Comparison of ENCODE assay signal across 8 cellular contexts in genomic region chr11:46122955-46123354, GRCh38. TPM values are rescaled to one million over a fixed set of nuclear protein-coding genes. Genes with fewer than 3 reads are reported as not detected.
DNase-seq lines count a peak whose midpoint lies in the region; ATAC-seq lines count a peak whose summit lies in the region.
"Had no signal": no experiment of that assay in that cellular context is flagged by ENCODE, and none has a peak within 500 bp of the region (broad histone marks: within the 10 kb centered on the region; RNA-seq: fewer than 3 reads in every experiment).

No MANE protein-coding gene starts in this region.

- WGBS in neuronal stem cell (ENCODE audit: extremely low coverage in 2 of 2, insufficient read length in 2 of 2, insufficient replicate concordance in 1 of 2), 2 donors = no CpG with 5 or more reads among the region's 4 CpGs

- no peak overlapping the region for H4K8ac ChIP-seq in neuronal stem cell (ENCODE audit: low read depth, low read length)

- no peak overlapping the region for H2BK120ac ChIP-seq in neuronal stem cell (ENCODE audit: low read depth, low read length)

- H3K9ac ChIP-seq in neuronal stem cell (ENCODE audit: low read depth, low read length, poor library complexity) = no peak overlapping the region

- DNase-seq in EH (ENCODE audit: low read depth) (peak; percentile 49), LHCN-M2 (ENCODE audit: low read depth) (peak; percentile 36), dermis blood vessel endothelial cell (peak; percentile 20), neuronal stem cell (ENCODE audit: low spot score) (no peak), HT-29 (ENCODE audit: low spot score) (no peak)
- DNase-seq: stimulated activated CD4-positive, alpha-beta T cell treated with anti-CD3 and anti-CD28 coated beads, Interleukin-15, amount 100 ng/mL, for 24 hours had no signal

- ATAC-seq in HG03135 (IDR thresholded peaks at IDR 0.05; ENCODE audit: unreplicated experiment) (no peak), GM19455 (IDR thresholded peaks at IDR 0.05; ENCODE audit: unreplicated experiment) (no peak)

- peak overlapping the region in 1 of 2 donors; percentile 62 for H3K4me3 ChIP-seq in neuronal stem cell (ENCODE audit: low read length in 2 of 2)

- H3K27me3 ChIP-seq in neuronal stem cell (ENCODE audit: control insufficient read depth in 3 of 3, insufficient read depth in 3 of 3, low read depth in 1 of 3, low read length in 3 of 3) = no peaks in the 10 kb centered on the region

- H3K4ac ChIP-seq in neuronal stem cell (ENCODE audit: low read length) = no peak overlapping the region

- no peak overlapping the region for H3K27ac ChIP-seq in neuronal stem cell (replicated peaks; ENCODE audit: low read length)

- no peak overlapping the region for H3K18ac ChIP-seq in neuronal stem cell (ENCODE audit: low read length)

- H3K4me2 ChIP-seq in neuronal stem cell (ENCODE audit: insufficient read depth, low read length, poor library complexity, severe bottlenecking) = no peak overlapping the region

- H4K91ac ChIP-seq in neuronal stem cell (ENCODE audit: low read depth, low read length, poor library complexity) = no peak overlapping the region

- H3K36me3 ChIP-seq in neuronal stem cell (replicated peaks in 1 of 2; ENCODE audit: control insufficient read depth in 2 of 2, insufficient read depth in 2 of 2, low read length in 2 of 2) = no peaks in the 10 kb centered on the region

- no peaks in the 10 kb centered on the region for H3K9me3 ChIP-seq in neuronal stem cell (replicated peaks in 1 of 2; ENCODE audit: control insufficient read depth in 2 of 2, insufficient read depth in 1 of 2, low read depth in 1 of 2, low read length in 2 of 2)

- no peak overlapping the region for H2BK12ac ChIP-seq in neuronal stem cell (ENCODE audit: low read length)

- no peak overlapping the region for H2BK5ac ChIP-seq in neuronal stem cell (ENCODE audit: low read length)

- H2AFZ ChIP-seq in neuronal stem cell (ENCODE audit: low read length) = peak overlapping the region; percentile 21

- no peak overlapping the region for H3K14ac ChIP-seq in neuronal stem cell (ENCODE audit: low read length)

- H3K79me1 ChIP-seq in neuronal stem cell (ENCODE audit: low read depth, low read length) = no peaks in the 10 kb centered on the region

- H3K4me1 ChIP-seq in neuronal stem cell (ENCODE audit: control insufficient read depth in 2 of 2, insufficient read depth in 1 of 2, low read depth in 1 of 2, low read length in 2 of 2) = peaks cover 3% of the 10 kb centered on the region in 2 donors

- no peak overlapping the region for H3K23ac ChIP-seq in neuronal stem cell (ENCODE audit: low read depth, low read length, poor library complexity)

- no peak overlapping the region for H2BK15ac ChIP-seq in neuronal stem cell (ENCODE audit: low read length)

- H2AK5ac ChIP-seq in neuronal stem cell (ENCODE audit: low read depth, low read length) = no peak overlapping the region

RNA-seq across cellular contexts. Expression of gene PHF21A, which starts 1.7 kb away (rescaled TPM):
- total RNA-seq in LHCN-M2 (2014; rRNA removed) = 10.1 and 10.7 TPM in 2 replicates
- polyA plus RNA-seq in LHCN-M2 (2012) = 10.6 TPM
- total RNA-seq in dermis blood vessel endothelial cell = 6.3 and 13.2 TPM in 2 replicates
- 50.3 TPM for polyA plus RNA-seq in neuronal stem cell (2013, experiment 1 of 2)
- polyA plus RNA-seq in neuronal stem cell (2013, experiment 2 of 2) = 49.2 TPM
- 2.5 and 5.9 TPM in 2 replicates for total RNA-seq in HT-29 (2014; rRNA removed; shearing (Covaris generic))

Comparison
In these comparisons a context has a peak if more than half of its experiments do, and no peak if none do; other contexts are left out.
1. DNase-seq: peak in EH (single experiment), LHCN-M2 (single experiment) and dermis blood vessel endothelial cell (single experiment); none in neuronal stem cell (single experiment) and HT-29 (single experiment).